In genomic region chr20:53873249-53873642, GRCh38 we compare ENCODE assay signal across 13 cellular contexts.
A peak's percentile ranks its signal among the peaks of the same experiment; 100 is the strongest.
DNase-seq lines count a peak whose midpoint lies in the region; ATAC-seq, FAIRE-seq and TF ChIP-seq lines count a peak whose summit lies in the region.
"Had no signal": no experiment of that assay in that cellular context is flagged by ENCODE, and none has a peak within 500 bp of the region (broad histone marks: within the 10 kb centered on the region; RNA-seq: fewer than 3 reads in every experiment).

No MANE protein-coding gene starts in this region.

- TSS peak; percentile 77 for BruUV-seq in GM12878 (replicated peaks; lab: Mats Ljungman, UMichigan)

- TF ChIP-seq POLR2A in GM12878 (IDR thresholded peaks at IDR 0.05; ENCODE audit: low read depth, low read length): no peak

- H3K27me3 ChIP-seq in DOHH2 (ENCODE audit: control insufficient read depth, low read length): no peaks in the 10 kb centered on the region
- no peaks in the 10 kb centered on the region for H3K27me3 ChIP-seq in GM12878 (replicated peaks in 1 of 2; ENCODE audit: control insufficient read depth in 2 of 2, insufficient read depth in 2 of 2, low read length in 1 of 2)
- no peaks in the 10 kb centered on the region for H3K27me3 ChIP-seq in osteoblast (ENCODE audit: insufficient read depth, low read length)

- H3K9ac ChIP-seq in GM12878 (ENCODE audit: control insufficient read depth, insufficient read depth, low read length): peak overlapping the region; percentile 65

- CTCF ChIA-PET in GM12878 (lab: Yijun Ruan, JAX): interaction anchor here (1.0 to 3.9 kb wide), 14 partner anchors 12 to 295 kb away, joined by 3 to 34 read pairs (median 7); no protein-coding TSS in a partner anchor

- peaks cover 32% of the 10 kb centered on the region for H3F3A ChIP-seq in DOHH2 (ENCODE audit: control insufficient read depth, insufficient read depth)

- ATAC-seq in GM12878: peak; percentile 33
- no peak for ATAC-seq in HG02610 (IDR thresholded peaks at IDR 0.05; ENCODE audit: unreplicated experiment)

- peak overlapping the region; percentile 70 for H3K4me3 ChIP-seq in DOHH2 (ENCODE audit: low read length)
- peak overlapping the region; percentile 46 for H3K4me3 ChIP-seq in Jurkat, Clone E6-1 (ENCODE audit: low read length)
- 0 out of 2 replicates have a peak overlapping the region, but pooled peaks have one; percentile 35 for H3K4me3 ChIP-seq in GM12878
- H3K4me3 ChIP-seq in osteoblast (ENCODE audit: insufficient read depth, low read length): peak overlapping the region; percentile 47

- H3K27ac ChIP-seq in DOHH2 (ENCODE audit: low read depth, low read length) (peak overlapping the region; percentile 86), GM12878 (ENCODE audit: control insufficient read depth, insufficient read depth) (peak overlapping the region; percentile 87), osteoblast (ENCODE audit: low read depth, low read length) (peak overlapping the region; percentile 81)

- in situ Hi-C loops in GM12878 (cut with MboI): no loop called here

- RAD21 ChIA-PET in GM12878 (lab: Charles Lee; ENCODE audit: unreplicated experiment): interaction anchor here (0.6 to 4.3 kb wide), 28 partner anchors 12 to 221 kb away, joined by 3 to 74 read pairs (median 8); no protein-coding TSS in a partner anchor

- SMC1A ChIA-PET in GM12878 (lab: Charles Lee; ENCODE audit: uncharacterized antibody, unreplicated experiment): interaction anchor here (1.0 to 3.8 kb wide), 28 partner anchors 11 to 230 kb away, joined by 3 to 59 read pairs (median 11); no protein-coding TSS in a partner anchor

- H3K79me2 ChIP-seq in DOHH2 (ENCODE audit: control insufficient read depth, low read length) (peaks cover 2% of the 10 kb centered on the region; the same call in 1 of the 2 replicates), GM12878 (ENCODE audit: control insufficient read depth, insufficient read depth, low read length) (no peaks in the 10 kb centered on the region), osteoblast (ENCODE audit: insufficient read depth, low read length) (no peaks in the 10 kb centered on the region)

- no peak for TF ChIP-seq RAD21 in GM12878 (IDR thresholded peaks at IDR 0.05; ENCODE audit: insufficient read depth, low read depth, low read length)

- POLR2A ChIA-PET in GM12878 (lab: Charles Lee): interaction anchor here (0.5 to 2.3 kb wide), 11 partner anchors 19 to 294 kb away, joined by 3 to 17 read pairs (median 8); no protein-coding TSS in a partner anchor

- intact Hi-C loops in GM12878 (cut with micrococcal nuclease; ENCODE audit: unreplicated experiment): loop anchor here (5.0 kb wide), 2 partner anchors 136 to 189 kb away; no protein-coding TSS in a partner anchor

- H2AFZ ChIP-seq in GM12878 (ENCODE audit: control insufficient read depth, low read depth, low read length) (peak overlapping the region; percentile 80), osteoblast (ENCODE audit: low read length) (peak overlapping the region; percentile 78)

- whole genome bisulfite sequencing in GM12878 (ENCODE audit: insufficient coverage, insufficient replicate concordance, low lambda C conversion rate, missing lambda C conversion rate): 0% methylated on average over 2 of the region's 2 CpGs

- no peak for FAIRE-seq in GM12878 (lab: Jason Lieb, UNC)
- FAIRE-seq: urothelium cell line had no signal

- peak overlapping the region; percentile 92 for H3K4me2 ChIP-seq in DOHH2 (ENCODE audit: low read length)
- H3K4me2 ChIP-seq in GM12878 (ENCODE audit: control insufficient read depth, insufficient read depth): peak overlapping the region; percentile 98
- peak overlapping the region; percentile 68 for H3K4me2 ChIP-seq in osteoblast (ENCODE audit: insufficient read depth, low read length)

- H3K9me2 ChIP-seq in DOHH2 (replicated peaks; ENCODE audit: control insufficient read depth, low read length): no peaks in the 10 kb centered on the region

- H4K20me1 ChIP-seq in DOHH2 (ENCODE audit: control insufficient read depth, insufficient read depth, low read depth, low read length): no peaks in the 10 kb centered on the region
- no peaks in the 10 kb centered on the region for H4K20me1 ChIP-seq in GM12878 (ENCODE audit: control insufficient read depth, insufficient read depth)
- no peaks in the 10 kb centered on the region for H4K20me1 ChIP-seq in osteoblast (ENCODE audit: insufficient read depth, low read length)

- H3K9me3 ChIP-seq in DOHH2 (ENCODE audit: control insufficient read depth, insufficient read depth, low read length): no peaks in the 10 kb centered on the region
- no peaks in the 10 kb centered on the region; the same call in 2 of the 3 replicates for H3K9me3 ChIP-seq in GM12878 (replicated peaks; ENCODE audit: control insufficient read depth, insufficient read depth, low read length)
- H3K9me3 ChIP-seq in osteoblast (ENCODE audit: low read depth, low read length): no peaks in the 10 kb centered on the region

- H3K36me3 ChIP-seq in DOHH2 (ENCODE audit: control insufficient read depth, low read length): no peaks in the 10 kb centered on the region
- H3K36me3 ChIP-seq in GM12878 (ENCODE audit: control insufficient read depth in 2 of 2, insufficient read depth in 2 of 2, low read length in 1 of 2): no peaks in the 10 kb centered on the region
- no peaks in the 10 kb centered on the region for H3K36me3 ChIP-seq in osteoblast (ENCODE audit: insufficient read depth, low read length)

- no peak for TF ChIP-seq EP300 in GM12878 (IDR thresholded peaks at IDR 0.05; ENCODE audit: borderline replicate concordance in 1 of 2, control insufficient read depth in 1 of 2, low read depth in 2 of 2, low read length in 2 of 2)

- H3K4me1 ChIP-seq in DOHH2 (ENCODE audit: control insufficient read depth, low read length): peaks cover 52% of the 10 kb centered on the region
- H3K4me1 ChIP-seq in GM12878 (ENCODE audit: control insufficient read depth, insufficient read depth, low read length): peaks cover 26% of the 10 kb centered on the region
- peaks cover 24% of the 10 kb centered on the region for H3K4me1 ChIP-seq in osteoblast (ENCODE audit: insufficient read depth, low read length)

- TF ChIP-seq CTCF in DOHH2 (IDR thresholded peaks at IDR 0.05; ENCODE audit: low read depth, low read length, poor library complexity, severe bottlenecking) (no peak), GM12878 (IDR thresholded peaks at IDR 0.05 in 2 of 3, conservative IDR thresholded peaks at IDR 0.05 in 1 of 3; ENCODE audit: control insufficient read depth in 2 of 3, extremely low read depth in 1 of 3, insufficient read depth in 1 of 3, low read depth in 3 of 3, low read length in 3 of 3) (no peak), osteoblast (IDR thresholded peaks at IDR 0.05; ENCODE audit: extremely low read depth, low read depth, low read length) (no peak)

- no peak for DNase-seq in Jurkat, Clone E6-1 (ENCODE audit: low read depth, low spot score)
- no peak for DNase-seq in GM12878 (ENCODE audit: low read depth, low spot score)
- no peak for DNase-seq in osteoblast (ENCODE audit: insufficient read length, low spot score, missing footprints)
- no peak for DNase-seq in HuH-7 (ENCODE audit: low spot score)
- DNase-seq in COLO668 (lab: John Stamatoyannopoulos, UW; ENCODE audit: unreplicated experiment): no peak
- DNase-seq: anterior cingulate cortex, erythroblast, H7, NCI-H1417 treated with DMSO at 0.1 percent for 48 hours, posterior cingulate gyrus had no signal

TF ChIP-seq in GM12878, 131 proteins besides CTCF, POLR2A, EP300 and RAD21 (continues in another document):
- TF ChIP-seq BHLHE40 (IDR thresholded peaks at IDR 0.05; ENCODE audit: borderline replicate concordance in 1 of 2, low read depth in 2 of 2, low read length in 1 of 2): peak; percentile 39 to 65; a peak in 2 of 4 replicates
- TF ChIP-seq RBBP5 (conservative IDR thresholded peaks at IDR 0.05): no peak
- TF ChIP-seq HDGF (IDR thresholded peaks at IDR 0.05): 0 out of 2 replicates have a peak, but pooled peaks have one; percentile 4
- TF ChIP-seq SMARCA5 (IDR thresholded peaks at IDR 0.05): 0 out of 2 replicates have a peak, but pooled peaks have one; percentile 18
- TF ChIP-seq NFYA (IDR thresholded peaks at IDR 0.05; ENCODE audit: borderline replicate concordance, low read depth, low read length): no peak
- 0 out of 2 replicates have a peak, but pooled peaks have one; percentile 9 for TF ChIP-seq TBL1XR1 (IDR thresholded peaks at IDR 0.05; ENCODE audit: low read depth, low read length)
- no peak for TF ChIP-seq EGR1 (IDR thresholded peaks at IDR 0.05; ENCODE audit: borderline replicate concordance in 1 of 2, low read depth in 2 of 2, low read length in 2 of 2)
- no peak for TF ChIP-seq HSF1 (IDR thresholded peaks at IDR 0.05; ENCODE audit: low read depth, low read length)
- no peak for TF ChIP-seq KDM1A (IDR thresholded peaks at IDR 0.05; ENCODE audit: borderline replicate concordance)
- TF ChIP-seq POLR2AphosphoS2 (IDR thresholded peaks at IDR 0.05; ENCODE audit: low read depth, low read length): no peak
- 0 out of 2 replicates have a peak, but pooled peaks have one; percentile 17 for TF ChIP-seq RUNX3 (IDR thresholded peaks at IDR 0.05; ENCODE audit: low read length)
- TF ChIP-seq DPF2 (IDR thresholded peaks at IDR 0.05): 0 out of 2 replicates have a peak, but pooled peaks have one; percentile 18
- TF ChIP-seq RELB (IDR thresholded peaks at IDR 0.05; ENCODE audit: low read depth): 0 out of 2 replicates have a peak, but pooled peaks have one; percentile 6
